Comparison of ENCODE assay signal across 17 cellular contexts in genomic region chr7:152054377-152055230, GRCh38. TPM values are rescaled to one million over a fixed set of nuclear protein-coding genes. Genes with fewer than 3 reads are reported as not detected.
A peak's percentile ranks its signal among the peaks of the same experiment; 100 is the strongest.
DNase-seq lines count a peak whose midpoint lies in the region; ATAC-seq and TF ChIP-seq lines count a peak whose summit lies in the region.
"Had no signal": no experiment of that assay in that cellular context is flagged by ENCODE, and none has a peak within 500 bp of the region (broad histone marks: within the 10 kb centered on the region; RNA-seq: fewer than 3 reads in every experiment).

No MANE protein-coding gene starts in this region.

- peaks cover 25% of the 10 kb centered on the region for H4K20me1 ChIP-seq in osteoblast (ENCODE audit: insufficient read depth, low read length)
- H4K20me1 ChIP-seq: BLaER1 treated with 17β-estradiol and CSF1 and Interleukin-3, amounts not matched to agents 10 nM and 100 nM had no signal

- no peak overlapping the region for H3K4me3 Mint-ChIP-seq in type B pancreatic cell
- H3K4me3 Mint-ChIP-seq: activated CD4-positive, alpha-beta memory T cell treated with anti-CD3 and anti-CD28 coated beads for 36 hours; IgD-negative memory B cell; nephron progenitor cell had no signal

- peaks cover 15% of the 10 kb centered on the region for H3K4me1 Mint-ChIP-seq in type B pancreatic cell (ENCODE audit: unreplicated experiment)

- peaks cover 45% of the 10 kb centered on the region for H3K79me2 ChIP-seq in osteoblast (ENCODE audit: insufficient read depth, low read length)

- peak overlapping the region; percentile 66 for H3K4me2 ChIP-seq in osteoblast (ENCODE audit: insufficient read depth, low read length)
- H3K4me2 ChIP-seq: BLaER1 treated with 17β-estradiol and CSF1 and Interleukin-3, amounts not matched to agents 10 nM and 100 nM had no signal

- H3K36me3 Mint-ChIP-seq in type B pancreatic cell, result peaks cover 12% of the 10 kb centered on the region

- no peak overlapping the region for H3K27ac Mint-ChIP-seq in type B pancreatic cell
- H3K27ac Mint-ChIP-seq: activated CD4-positive, alpha-beta memory T cell treated with anti-CD3 and anti-CD28 coated beads for 36 hours; activated naive CD4-positive, alpha-beta T cell treated with anti-CD3 and anti-CD28 coated beads, Interleukin-2, amount 50 U/mL, for 72 hours; IgD-negative memory B cell; nephron progenitor cell had no signal

- TF ChIP-seq CTCF in foreskin fibroblast (IDR thresholded peaks at IDR 0.05; ENCODE audit: low read depth, low read length) (no peak), osteoblast (IDR thresholded peaks at IDR 0.05; ENCODE audit: extremely low read depth, low read depth, low read length) (no peak), coronary artery (IDR thresholded peaks at IDR 0.05) (no peak), type B pancreatic cell (conservative IDR thresholded peaks at IDR 0.05) (no peak)

- peak; percentile 48 for DNase-seq in AG08396 (ENCODE audit: low spot score)
- peak; percentile 55 for DNase-seq in MG63
- peak; percentile 77 to 88 for DNase-seq in foreskin fibroblast
- DNase-seq in osteoblast (ENCODE audit: insufficient read length, low spot score, missing footprints), result peak; percentile 73
- no peak for DNase-seq in NCI-H510A (lab: John Stamatoyannopoulos, UW)
- DNase-seq in coronary artery (ENCODE audit: low spot score), result no peak
- no peak for DNase-seq in type B pancreatic cell (ENCODE audit: extremely low spot score, unreplicated experiment)
- DNase-seq: activated CD4-positive, alpha-beta memory T cell treated with anti-CD3 and anti-CD28 coated beads for 36 hours; effector CD4-positive, alpha-beta T cell; GF-D8; NCI-H1930; nephron progenitor cell; stimulated activated naive CD8-positive, alpha-beta T cell treated with anti-CD3 and anti-CD28 coated beads, Interleukin-15, Interleukin-2, amounts not matched to agents 100 U/mL and 50 U/mL, for 24 hours had no signal

- H3K27me3 ChIP-seq in MG63 (no peaks in the 10 kb centered on the region), osteoblast (ENCODE audit: insufficient read depth, low read length) (no peaks in the 10 kb centered on the region)
- H3K27me3 ChIP-seq: BLaER1 treated with 17β-estradiol and CSF1 and Interleukin-3, amounts not matched to agents 10 nM and 100 nM had no signal

- no peak for ATAC-seq in esophagus mucosa
- ATAC-seq: activated naive CD4-positive, alpha-beta T cell treated with anti-CD3 and anti-CD28 coated beads, Interleukin-2, amount 50 U/mL, for 72 hours; stimulated activated naive CD8-positive, alpha-beta T cell treated with anti-CD3 and anti-CD28 coated beads, Interleukin-15, Interleukin-2, amounts not matched to agents 100 U/mL and 50 U/mL, for 24 hours had no signal

- no peaks in the 10 kb centered on the region for H3K9me3 ChIP-seq in MG63
- H3K9me3 ChIP-seq in osteoblast (ENCODE audit: low read depth, low read length), result no peaks in the 10 kb centered on the region

- H3K4me1 ChIP-seq in osteoblast (ENCODE audit: insufficient read depth, low read length), result peaks cover 25% of the 10 kb centered on the region
- H3K4me1 ChIP-seq: BLaER1 treated with 17β-estradiol and CSF1 and Interleukin-3, amounts not matched to agents 10 nM and 100 nM had no signal

- no peak overlapping the region for H3K4me3 ChIP-seq in MG63
- no peak overlapping the region for H3K4me3 ChIP-seq in foreskin fibroblast (ENCODE audit: low read depth in 1 of 2, low read length in 2 of 2)
- no peak overlapping the region for H3K4me3 ChIP-seq in osteoblast (ENCODE audit: insufficient read depth, low read length)
- H3K4me3 ChIP-seq in coronary artery, result no peak overlapping the region
- H3K4me3 ChIP-seq: BLaER1 treated with 17β-estradiol and CSF1 and Interleukin-3, amounts not matched to agents 10 nM and 100 nM had no signal

- H2AFZ ChIP-seq in osteoblast (ENCODE audit: low read length), result peak overlapping the region; percentile 55

- no peaks in the 10 kb centered on the region for H3K36me3 ChIP-seq in MG63
- H3K36me3 ChIP-seq in osteoblast (ENCODE audit: insufficient read depth, low read length), result no peaks in the 10 kb centered on the region
- H3K36me3 ChIP-seq: BLaER1 treated with 17β-estradiol and CSF1 and Interleukin-3, amounts not matched to agents 10 nM and 100 nM had no signal

- H3K27ac ChIP-seq in osteoblast (ENCODE audit: low read depth, low read length) (peak overlapping the region; percentile 75), coronary artery (peak overlapping the region in 1 of 2 donors; percentile 23)
- H3K27ac ChIP-seq: BLaER1 treated with 17β-estradiol and CSF1 and Interleukin-3, amounts not matched to agents 10 nM and 100 nM had no signal

- H3K27me3 Mint-ChIP-seq in type B pancreatic cell, result no peaks in the 10 kb centered on the region
- H3K27me3 Mint-ChIP-seq: activated CD4-positive, alpha-beta memory T cell treated with anti-CD3 and anti-CD28 coated beads for 36 hours; IgD-negative memory B cell had no signal

- H3K9me3 Mint-ChIP-seq in type B pancreatic cell, result no peaks in the 10 kb centered on the region
- H3K9me3 Mint-ChIP-seq: activated CD4-positive, alpha-beta memory T cell treated with anti-CD3 and anti-CD28 coated beads for 36 hours; activated naive CD4-positive, alpha-beta T cell treated with anti-CD3 and anti-CD28 coated beads, Interleukin-2, amount 50 U/mL, for 72 hours; IgD-negative memory B cell had no signal

RNA-seq across cellular contexts. Expression of gene GALNT11, which starts 29.1 kb away (rescaled TPM):
- 16.6 and 16.7 TPM in 2 replicates for total RNA-seq in MG63 (2014; rRNA removed; shearing (Covaris generic); ENCODE audit: low replicate concordance)
- total RNA-seq in osteoblast (42.7 and 51.3 TPM in 2 replicates), esophagus mucosa (16.9 TPM), type B pancreatic cell (ENCODE audit: low replicate concordance) (26.6 and 28.8 TPM in 2 replicates)

Comparison
In these comparisons a context has a peak if more than half of its experiments do, and no peak if none do; other contexts are left out.
1. DNase-seq: peak in AG08396 (single experiment), MG63 (single experiment), foreskin fibroblast (2 of 2) and osteoblast (single experiment); none in NCI-H510A (single experiment), coronary artery (single experiment) and type B pancreatic cell (single experiment).